13 cellular contexts compared by ENCODE assay signal in genomic region chr4:36651253-36651652, GRCh38.
DNase-seq lines count a peak whose midpoint lies in the region; ATAC-seq and TF ChIP-seq lines count a peak whose summit lies in the region.
"Had no signal": no experiment of that assay in that cellular context is flagged by ENCODE, and none has a peak within 500 bp of the region (broad histone marks: within the 10 kb centered on the region; RNA-seq: fewer than 3 reads in every experiment).

No MANE protein-coding gene starts in this region.

- peak; percentile 97 for ATAC-seq in HG02763 (IDR thresholded peaks at IDR 0.05; ENCODE audit: unreplicated experiment)
- ATAC-seq in HG03575 (IDR thresholded peaks at IDR 0.05; ENCODE audit: extremely low read depth, insufficient number of reproducible peaks, low FRiP score, unreplicated experiment) = peak; percentile 99
- no peak for ATAC-seq in right cardiac atrium

- no peak overlapping the region for H3K27ac ChIP-seq in right cardiac atrium (ENCODE audit: low read length)
- H3K27ac ChIP-seq: SK-N-MC had no signal

- intact Hi-C loops in head of caudate nucleus (cut with DNase I) (no loop called here), right cardiac atrium (cut with DNase I) (no loop called here)

- H3K4me3 ChIP-seq in GM06990 (replicated peaks; ENCODE audit: low read depth, low read length) (no peak overlapping the region), right cardiac atrium (ENCODE audit: low read length) (no peak overlapping the region)
- H3K4me3 ChIP-seq: SK-N-MC had no signal

- no peaks in the 10 kb centered on the region for H3K36me3 ChIP-seq in GM06990 (ENCODE audit: control insufficient read depth, insufficient read depth, low read length)

- 78% methylated on average over 3 of the region's 3 CpGs for WGBS in right cardiac atrium

- H3K4me1 ChIP-seq in right cardiac atrium (ENCODE audit: control insufficient read depth, insufficient read depth, low read length) = no peaks in the 10 kb centered on the region

- H3K27me3 ChIP-seq in GM06990 (replicated peaks; ENCODE audit: control insufficient read depth, insufficient read depth, low read length) (no peaks in the 10 kb centered on the region), right cardiac atrium (ENCODE audit: control insufficient read depth, insufficient read depth) (no peaks in the 10 kb centered on the region)

- no peaks in the 10 kb centered on the region for H3K9me3 ChIP-seq in right cardiac atrium (ENCODE audit: control insufficient read depth, low read length)

- DNase-seq in GM06990 (ENCODE audit: extremely low read depth, insufficient read length) (peak; percentile 74), GM19238 (ENCODE audit: insufficient read length, low spot score) (peak; percentile 23), head of caudate nucleus (no peak), right cardiac atrium (no peak), dedifferentiated amniotic fluid mesenchymal stem cell (ENCODE audit: extremely low spot score) (no peak)
- DNase-seq in stimulated activated CD4-positive, alpha-beta T cell treated with anti-CD3 and anti-CD28 coated beads, Interleukin-15, amount 100 ng/mL, for 24 hours = no peak
- DNase-seq: effector CD4-positive, alpha-beta T cell; islet precursor cell; posterior cingulate gyrus; stimulated activated CD8-positive, alpha-beta memory T cell treated with anti-CD3 and anti-CD28 coated beads, Interleukin-4, amount 100 ng/mL, for 48 hours had no signal

- TF ChIP-seq CTCF in GM06990 (IDR thresholded peaks at IDR 0.05; ENCODE audit: insufficient read depth, low read length, poor library complexity, severe bottlenecking) = no peak

Comparison
In these comparisons a context has a peak if more than half of its experiments do, and no peak if none do; other contexts are left out.
1. DNase-seq: peak in GM06990 (single experiment) and GM19238 (single experiment); none in stimulated activated CD4-positive, alpha-beta T cell treated with anti-CD3 and anti-CD28 coated beads, Interleukin-15, amount 100 ng/mL, for 24 hours (single experiment), head of caudate nucleus (0 of 42), right cardiac atrium (0 of 3) and dedifferentiated amniotic fluid mesenchymal stem cell (single experiment).
2. ATAC-seq: peak in HG02763 (single experiment) and HG03575 (single experiment); none in right cardiac atrium (0 of 2).